In genomic region chr5:181271081-181271480, GRCh38 we compare ENCODE assay signal across 28 cellular contexts.
"Had no signal": no experiment of that assay in that cellular context is flagged by ENCODE, and none has a peak within 500 bp of the region (broad histone marks: within the 10 kb centered on the region; RNA-seq: fewer than 3 reads in every experiment).

No MANE protein-coding gene starts in this region.

- ATAC-seq: natural killer cell treated with Interleukin-12 subunit alpha and Interleukin-12 subunit beta and Interleukin-15 and Interleukin-18, amount 100 ng/mL, for 72 hours; psoas muscle; right cardiac atrium; right lobe of liver; stimulated activated effector memory CD8-positive, alpha-beta T cell treated with anti-CD3 and anti-CD28 coated beads, Interleukin-12 subunit alpha, Interleukin-12 subunit beta, amount 100 ng/mL, for 72 hours; stimulated activated naive B cell treated with anti-CD40 and anti-IgM and Interleukin-4, amounts not matched to agents 10 μg/mL and 1 μg/mL and 100 μg/mL, for 72 hours had no signal

- H3K27ac Mint-ChIP-seq: natural killer cell treated with Interleukin-12 subunit alpha and Interleukin-12 subunit beta and Interleukin-15 and Interleukin-18, amount 100 ng/mL, for 72 hours; nephron progenitor cell; progenitor cell of endocrine pancreas; stimulated activated effector memory CD8-positive, alpha-beta T cell treated with anti-CD3 and anti-CD28 coated beads, Interleukin-12 subunit alpha, Interleukin-12 subunit beta, amount 100 ng/mL, for 72 hours; stimulated activated naive B cell treated with anti-CD40 and anti-IgM and Interleukin-4, amounts not matched to agents 10 μg/mL and 1 μg/mL and 100 μg/mL, for 72 hours; stimulated activated naive CD8-positive, alpha-beta T cell treated with anti-CD3 and anti-CD28 coated beads, Interleukin-15, Interleukin-2, amounts not matched to agents 100 ng/mL and 50 ng/mL, for 24 hours had no signal

- H3K9me3 Mint-ChIP-seq: natural killer cell treated with Interleukin-12 subunit alpha and Interleukin-12 subunit beta and Interleukin-15 and Interleukin-18, amount 100 ng/mL, for 72 hours; nephron progenitor cell; neural crest cell; stimulated activated effector memory CD8-positive, alpha-beta T cell treated with anti-CD3 and anti-CD28 coated beads, Interleukin-12 subunit alpha, Interleukin-12 subunit beta, amount 100 ng/mL, for 72 hours; stimulated activated naive B cell treated with anti-CD40 and anti-IgM and Interleukin-4, amounts not matched to agents 10 μg/mL and 1 μg/mL and 100 μg/mL, for 72 hours; stimulated activated naive CD8-positive, alpha-beta T cell treated with anti-CD3 and anti-CD28 coated beads, Interleukin-15, Interleukin-2, amounts not matched to agents 100 ng/mL and 50 ng/mL, for 24 hours had no signal

- H3K4me3 ChIP-seq: ovary, psoas muscle, right lobe of liver, sigmoid colon, stomach, thoracic aorta, thyroid gland, tibial nerve, upper lobe of left lung, vagina had no signal

- DNase-seq: nephron progenitor cell; occipital lobe; ovary; posterior cingulate gyrus; psoas muscle; right cardiac atrium; right lobe of liver; sigmoid colon; small intestine; stimulated activated CD4-positive, alpha-beta T cell treated with anti-CD3 and anti-CD28 coated beads, Interleukin-15, amount 100 ng/mL, for 24 hours; stimulated activated CD4-positive, alpha-beta T cell treated with anti-CD3 and anti-CD28 coated beads, Interleukin-2, amount 100 ng/mL, for 24 hours; stimulated activated CD4-positive, alpha-beta T cell treated with anti-CD3 and anti-CD28 coated beads, Interleukin-2, amount 100 ng/mL, for 48 hours; stimulated activated CD4-positive, alpha-beta T cell treated with anti-CD3 and anti-CD28 coated beads, Interleukin-4, amount 100 ng/mL, for 24 hours; stimulated activated naive B cell treated with anti-CD40 and anti-IgM and Interleukin-4, amounts not matched to agents 10 μg/mL and 1 μg/mL and 100 μg/mL, for 72 hours; stimulated activated naive CD4-positive, alpha-beta T cell treated with Interleukin-2 at 50 U/mL for 16 hours; stomach; thyroid gland; trophoblast cell; upper lobe of left lung had no signal

- H3K27ac ChIP-seq: ovary, parathyroid adenoma, psoas muscle, right lobe of liver, sigmoid colon, stomach, thoracic aorta, thyroid gland, tibial nerve, upper lobe of left lung, vagina had no signal

- H3K27me3 ChIP-seq: ovary, right lobe of liver, sigmoid colon, stomach, thyroid gland, tibial nerve, upper lobe of left lung, vagina had no signal

- H3K27me3 Mint-ChIP-seq: natural killer cell treated with Interleukin-12 subunit alpha and Interleukin-12 subunit beta and Interleukin-15 and Interleukin-18, amount 100 ng/mL, for 72 hours; progenitor cell of endocrine pancreas; stimulated activated naive B cell treated with anti-CD40 and anti-IgM and Interleukin-4, amounts not matched to agents 10 μg/mL and 1 μg/mL and 100 μg/mL, for 72 hours; stimulated activated naive CD8-positive, alpha-beta T cell treated with anti-CD3 and anti-CD28 coated beads, Interleukin-15, Interleukin-2, amounts not matched to agents 100 ng/mL and 50 ng/mL, for 24 hours had no signal

- H3K36me3 ChIP-seq: ovary, right lobe of liver, sigmoid colon, stomach, thoracic aorta, thyroid gland, upper lobe of left lung, vagina had no signal

- H3K9me3 ChIP-seq: ovary, psoas muscle, right lobe of liver, sigmoid colon, stomach, thoracic aorta, thyroid gland, tibial nerve, upper lobe of left lung, vagina had no signal

- H3K4me1 ChIP-seq: parathyroid adenoma, psoas muscle, sigmoid colon, thyroid gland, tibial nerve, vagina had no signal

- H3K36me3 Mint-ChIP-seq: natural killer cell treated with Interleukin-12 subunit alpha and Interleukin-12 subunit beta and Interleukin-15 and Interleukin-18, amount 100 ng/mL, for 72 hours; stimulated activated effector memory CD8-positive, alpha-beta T cell treated with anti-CD3 and anti-CD28 coated beads, Interleukin-12 subunit alpha, Interleukin-12 subunit beta, amount 100 ng/mL, for 72 hours had no signal

- H3K4me1 Mint-ChIP-seq: stimulated activated effector memory CD8-positive, alpha-beta T cell treated with anti-CD3 and anti-CD28 coated beads, Interleukin-12 subunit alpha, Interleukin-12 subunit beta, amount 100 ng/mL, for 72 hours had no signal

- H3K4me3 Mint-ChIP-seq: natural killer cell treated with Interleukin-12 subunit alpha and Interleukin-12 subunit beta and Interleukin-15 and Interleukin-18, amount 100 ng/mL, for 72 hours; nephron progenitor cell; stimulated activated effector memory CD8-positive, alpha-beta T cell treated with anti-CD3 and anti-CD28 coated beads, Interleukin-12 subunit alpha, Interleukin-12 subunit beta, amount 100 ng/mL, for 72 hours; stimulated activated naive B cell treated with anti-CD40 and anti-IgM and Interleukin-4, amounts not matched to agents 10 μg/mL and 1 μg/mL and 100 μg/mL, for 72 hours; stimulated activated naive CD8-positive, alpha-beta T cell treated with anti-CD3 and anti-CD28 coated beads, Interleukin-15, Interleukin-2, amounts not matched to agents 100 ng/mL and 50 ng/mL, for 24 hours had no signal
